8 cellular contexts compared by ENCODE assay signal in genomic region chr10:5447071-5447470, GRCh38. TPM values are rescaled to one million over a fixed set of nuclear protein-coding genes. Genes with fewer than 3 reads are reported as not detected.
DNase-seq lines count a peak whose midpoint lies in the region; FAIRE-seq and TF ChIP-seq lines count a peak whose summit lies in the region.

No MANE protein-coding gene starts in this region.

- peaks cover 23% of the 10 kb centered on the region for H3K4me1 ChIP-seq in CD4-positive, alpha-beta memory T cell (ENCODE audit: insufficient read depth, low read length)
- H3K4me1 ChIP-seq in OCI-LY1 (ENCODE audit: insufficient read depth, low read length, severe bottlenecking) (peaks cover 21% of the 10 kb centered on the region), neuron (ENCODE audit: insufficient read depth, low read length) (peaks cover 27% of the 10 kb centered on the region)

- H3K79me2 ChIP-seq in OCI-LY1 (ENCODE audit: insufficient read depth, low read length) = no peaks in the 10 kb centered on the region

- H3K27me3 Mint-ChIP-seq in CD4-positive, alpha-beta memory T cell = no peaks in the 10 kb centered on the region

- H3F3A ChIP-seq in OCI-LY1 (ENCODE audit: insufficient read depth, low read length) = peaks cover 4% of the 10 kb centered on the region; the same call in 1 of the 2 replicates

- intact Hi-C loops in CD4-positive, alpha-beta memory T cell (cut with micrococcal nuclease) = loop anchor here (1.0 to 5.0 kb wide), 2 partner anchors 176 to 365 kb away; partner anchors contain the start of gene GDI2

- no peaks in the 10 kb centered on the region for H3K9me3 ChIP-seq in CD4-positive, alpha-beta memory T cell (ENCODE audit: control insufficient read depth in 1 of 2, low read length in 2 of 2)
- H3K9me3 ChIP-seq in OCI-LY1 (ENCODE audit: low read length) (no peaks in the 10 kb centered on the region), neuron (ENCODE audit: low read length) (no peaks in the 10 kb centered on the region)

- H3K9me2 ChIP-seq in OCI-LY1 (ENCODE audit: low read depth, low read length) = no peaks in the 10 kb centered on the region

- H3K27me3 ChIP-seq in CD4-positive, alpha-beta memory T cell (ENCODE audit: insufficient read depth, low read length) = no peaks in the 10 kb centered on the region
- H3K27me3 ChIP-seq in OCI-LY1 (ENCODE audit: insufficient read depth, low read length) (no peaks in the 10 kb centered on the region), neuron (ENCODE audit: insufficient read depth, low read length) (no peaks in the 10 kb centered on the region)

- peak in 1 of 5 donors; percentile 5 for DNase-seq in CD4-positive, alpha-beta memory T cell
- DNase-seq in NCI-H748 treated with DMSO at 0.1 percent for 48 hours (lab: John Stamatoyannopoulos, UW) (no peak), NCI-H2171 treated with DMSO at 0.1 percent for 48 hours (lab: John Stamatoyannopoulos, UW) (no peak)
- DNase-seq in stimulated activated CD4-positive, alpha-beta T cell treated with anti-CD3 and anti-CD28 coated beads, Interleukin-4, amount 100 ng/mL, for 1 hour = no peak
- no peak for DNase-seq in activated CD8-positive, alpha-beta memory T cell treated with anti-CD3 and anti-CD28 coated beads, Interleukin-2, amount 50 U/mL, for 48 hours

- no peak overlapping the region for H2AFZ ChIP-seq in OCI-LY1 (ENCODE audit: low read length)
- H2AFZ ChIP-seq in neuron (ENCODE audit: low read depth, low read length) = no peak overlapping the region

- H3K4me1 Mint-ChIP-seq in CD4-positive, alpha-beta memory T cell = peaks cover 13 to 44% (median 27%) of the 10 kb centered on the region in 4 donors

- no peaks in the 10 kb centered on the region for H3K36me3 Mint-ChIP-seq in CD4-positive, alpha-beta memory T cell

- H3K27ac Mint-ChIP-seq in CD4-positive, alpha-beta memory T cell = peak overlapping the region in 5 of 7 donors; percentile 2 to 57 (median 9)

- no peak for TF ChIP-seq CTCF in OCI-LY1 (IDR thresholded peaks at IDR 0.05; ENCODE audit: low read length)

- peak overlapping the region; percentile 59 for H3K9ac ChIP-seq in OCI-LY1 (ENCODE audit: low read length)

- H3K4me3 ChIP-seq in CD4-positive, alpha-beta memory T cell (ENCODE audit: low read length in 2 of 2) = no peak overlapping the region
- peak overlapping the region; percentile 58 for H3K4me3 ChIP-seq in OCI-LY1 (ENCODE audit: low read depth, low read length, poor library complexity, severe bottlenecking)
- peak overlapping the region; percentile 80 for H3K4me3 ChIP-seq in neuron (ENCODE audit: low read length)

- peaks cover 0 to 2% (median 0%) of the 10 kb centered on the region in 8 donors for H3K9me3 Mint-ChIP-seq in CD4-positive, alpha-beta memory T cell

- peak; percentile 58 for FAIRE-seq in endometrium (lab: Jason Lieb, UNC)

- no peak overlapping the region for H3K27ac ChIP-seq in CD4-positive, alpha-beta memory T cell (ENCODE audit: low read depth, low read length)
- H3K27ac ChIP-seq in OCI-LY1 (ENCODE audit: low read depth, low read length, poor library complexity, severe bottlenecking) = no peak overlapping the region

- CTCF ChIA-PET in CD4-positive, alpha-beta memory T cell (lab: Charles Lee; ENCODE audit: partially characterized antibody) = interaction anchor here (0.7 to 11.1 kb wide), 7 partner anchors 12 to 597 kb away, joined by 3 to 468 read pairs (median 4); no protein-coding TSS in a partner anchor

- H3K4me3 Mint-ChIP-seq in CD4-positive, alpha-beta memory T cell = peak overlapping the region; percentile 81 to 90 (median 86)

- H4K20me1 ChIP-seq in OCI-LY1 (ENCODE audit: insufficient read depth, low read length) = no peaks in the 10 kb centered on the region

- H3K36me3 ChIP-seq in CD4-positive, alpha-beta memory T cell (ENCODE audit: insufficient read depth, low read length) = no peaks in the 10 kb centered on the region
- peaks cover 5% of the 10 kb centered on the region for H3K36me3 ChIP-seq in OCI-LY1 (ENCODE audit: insufficient read depth, low read length)
- peaks cover 4% of the 10 kb centered on the region for H3K36me3 ChIP-seq in neuron (ENCODE audit: insufficient read depth, low read length)

- POLR2A ChIA-PET in CD4-positive, alpha-beta memory T cell (lab: Charles Lee; ENCODE audit: partially characterized antibody) = interaction anchor here (1.1 to 3.2 kb wide), 3 partner anchors 14 to 176 kb away, joined by 3 to 37 read pairs (median 29); no protein-coding TSS in a partner anchor

- H3K4me2 ChIP-seq in OCI-LY1 (ENCODE audit: low read length) = peak overlapping the region; percentile 80

RNA-seq across cellular contexts. Expression of gene NET1, which starts 34.7 kb away (rescaled TPM):
- 10 to 100 TPM; 14.0 to 16.4 TPM for total RNA-seq in CD4-positive, alpha-beta memory T cell
- polyA plus RNA-seq in CD4-positive, alpha-beta memory T cell = 1 to 10 TPM; 5.4 to 7.0 TPM

RNA-seq across cellular contexts. Expression of gene TUBAL3, which starts 42.4 kb away (rescaled TPM):
- total RNA-seq in CD4-positive, alpha-beta memory T cell = not detected
- polyA plus RNA-seq in CD4-positive, alpha-beta memory T cell = not detected

RNA-seq across cellular contexts. Expression of gene CALML5, which starts 52.3 kb away (rescaled TPM):
- not detected for total RNA-seq in CD4-positive, alpha-beta memory T cell
- polyA plus RNA-seq in CD4-positive, alpha-beta memory T cell = not detected

Comparison
In these comparisons a context has a peak if more than half of its experiments do, and no peak if none do; other contexts are left out.
1. H3K4me3 ChIP-seq: peak in OCI-LY1 (single experiment) and neuron (single experiment); none in CD4-positive, alpha-beta memory T cell (0 of 2).